In genomic region chr14:74217672-74218448, GRCh38 we compare ENCODE assay signal across 8 cellular contexts. TPM values are rescaled to one million over a fixed set of nuclear protein-coding genes. Genes with fewer than 3 reads are reported as not detected.
DNase-seq lines count a peak whose midpoint lies in the region; ATAC-seq and TF ChIP-seq lines count a peak whose summit lies in the region.
"Had no signal": no experiment of that assay in that cellular context is flagged by ENCODE, and none has a peak within 500 bp of the region (broad histone marks: within the 10 kb centered on the region; RNA-seq: fewer than 3 reads in every experiment).

No MANE protein-coding gene starts in this region.

- H3K4me1 ChIP-seq in heart right ventricle, result peaks cover 0 to 12% (median 5%) of the 10 kb centered on the region in 9 donors

- ATAC-seq in heart right ventricle (peak; percentile 67 to 86 (median 84)), GM21526 (IDR thresholded peaks at IDR 0.05; ENCODE audit: low FRiP score, unreplicated experiment) (no peak)

- H3K9me3 Mint-ChIP-seq in activated naive CD4-positive, alpha-beta T cell treated with anti-CD3 and anti-CD28 coated beads, Interleukin-2, amount 50 U/mL, for 24 hours, result no peaks in the 10 kb centered on the region

- H3K27ac ChIP-seq in heart right ventricle, result no peak overlapping the region
- H3K27ac ChIP-seq: neutrophil had no signal

- intact Hi-C loops in heart right ventricle (cut with DNase I), result loop anchor here in 4 of 10 donors (1.0 to 5.0 kb wide), 4 partner anchors 33 to 35 kb away; no protein-coding TSS in a partner anchor

- WGBS in heart right ventricle, 2 donors, result 12 to 13% methylated on average over 40 of the region's 40 CpGs

- no peaks in the 10 kb centered on the region for H3K36me3 ChIP-seq in heart right ventricle
- H3K36me3 ChIP-seq: neutrophil had no signal

- H3K4me3 Mint-ChIP-seq in activated naive CD4-positive, alpha-beta T cell treated with anti-CD3 and anti-CD28 coated beads, Interleukin-2, amount 50 U/mL, for 24 hours, result peak overlapping the region; percentile 44

- peaks cover 0 to 69% (median 43%) of the 10 kb centered on the region in 7 donors for H3K27me3 ChIP-seq in heart right ventricle

- no peaks in the 10 kb centered on the region for H3K9me3 ChIP-seq in heart right ventricle
- H3K9me3 ChIP-seq: neutrophil had no signal

- DNase-seq in LoVo (ENCODE audit: low spot score) (peak; percentile 78), SKM-1 treated with dmso at 0.1 percent for 144 hours (lab: John Stamatoyannopoulos, UW; ENCODE audit: unreplicated experiment) (peak; percentile 3), heart right ventricle (peak; percentile 41 to 77), retinal pigment epithelial cell (ENCODE audit: low read depth) (no peak)

- TF ChIP-seq CTCF in GM12873 (IDR thresholded peaks at IDR 0.05; ENCODE audit: insufficient read depth, low read depth, low read length, missing control alignments) (peak; percentile 99), heart right ventricle (IDR thresholded peaks at IDR 0.05) (peak; percentile 73 to 95 (median 91)), retinal pigment epithelial cell (conservative IDR thresholded peaks at IDR 0.05; ENCODE audit: low read depth, low read length) (peak; percentile 93)

- H3K27me3 Mint-ChIP-seq in activated naive CD4-positive, alpha-beta T cell treated with anti-CD3 and anti-CD28 coated beads, Interleukin-2, amount 50 U/mL, for 24 hours, result peaks cover 4% of the 10 kb centered on the region

- H3K4me1 Mint-ChIP-seq in activated naive CD4-positive, alpha-beta T cell treated with anti-CD3 and anti-CD28 coated beads, Interleukin-2, amount 50 U/mL, for 24 hours, result no peaks in the 10 kb centered on the region

- no peak overlapping the region for H3K27ac Mint-ChIP-seq in activated naive CD4-positive, alpha-beta T cell treated with anti-CD3 and anti-CD28 coated beads, Interleukin-2, amount 50 U/mL, for 24 hours

- H3K36me3 Mint-ChIP-seq in activated naive CD4-positive, alpha-beta T cell treated with anti-CD3 and anti-CD28 coated beads, Interleukin-2, amount 50 U/mL, for 24 hours, result no peaks in the 10 kb centered on the region

- H3K4me3 ChIP-seq in heart right ventricle (no peak overlapping the region), retinal pigment epithelial cell (ENCODE audit: low read length) (no peak overlapping the region)

RNA-seq across cellular contexts. Expression of gene VSX2, which starts 21.4 kb away (rescaled TPM):
- total RNA-seq in heart right ventricle, result not detected
- not detected for polyA plus RNA-seq in heart right ventricle
